In genomic region chr6:109978174-109979032, GRCh38 we compare ENCODE assay signal across 1 cellular context.
TF ChIP-seq lines count a peak whose summit lies in the region.

Gene GPR6 (plus strand): TSS chr6:109978311. CDS start chr6:109979113, 802 bp downstream.

TF ChIP-seq in K562, 482 proteins besides CTCF, POLR2A, EP300 and RAD21 (continued from another document):
- TF ChIP-seq AFF1 (IDR thresholded peaks at IDR 0.05; ENCODE audit: low read depth in 1 of 2, partially characterized antibody in 2 of 2) (peak in 1 of 2 experiments; percentile 59), TEAD1 (CRISPR knock-in tag; IDR thresholded peaks at IDR 0.05) (peak in 1 of 2 experiments; percentile 52; a peak in 1 of 4 replicates), STAG1 (CRISPR knock-in tag; IDR thresholded peaks at IDR 0.05; ENCODE audit: borderline replicate concordance) (peak; percentile 18; the same call in 1 of the 2 replicates), ZNF77 (CRISPR knock-in tag; IDR thresholded peaks at IDR 0.05) (no peak), ZNF511 (CRISPR knock-in tag; IDR thresholded peaks at IDR 0.05) (peak; percentile 87), ARID4B (CRISPR knock-in tag; IDR thresholded peaks at IDR 0.05) (0 out of 2 replicates have a peak, but pooled peaks have one; percentile 45), LEF1 (IDR thresholded peaks at IDR 0.05) (no peak), REST (CRISPR knock-in tag; IDR thresholded peaks at IDR 0.05; ENCODE audit: low read depth) (peak; percentile 97), NR3C1 (CRISPR knock-in tag; IDR thresholded peaks at IDR 0.05) (peak; percentile 30; the same call in 1 of the 2 replicates), PKNOX1 (IDR thresholded peaks at IDR 0.05) (0 out of 2 replicates have a peak, but pooled peaks have one; percentile 1)
